1 cellular context compared by ENCODE assay signal in genomic region chr15:40911139-40911538, GRCh38.
TF ChIP-seq lines count a peak whose summit lies in the region.

No MANE protein-coding gene starts in this region.

TF ChIP-seq in GM23338, 12 proteins besides CTCF, POLR2A, EP300 and RAD21 (continued from another document):
- TF ChIP-seq, protein P1, sequence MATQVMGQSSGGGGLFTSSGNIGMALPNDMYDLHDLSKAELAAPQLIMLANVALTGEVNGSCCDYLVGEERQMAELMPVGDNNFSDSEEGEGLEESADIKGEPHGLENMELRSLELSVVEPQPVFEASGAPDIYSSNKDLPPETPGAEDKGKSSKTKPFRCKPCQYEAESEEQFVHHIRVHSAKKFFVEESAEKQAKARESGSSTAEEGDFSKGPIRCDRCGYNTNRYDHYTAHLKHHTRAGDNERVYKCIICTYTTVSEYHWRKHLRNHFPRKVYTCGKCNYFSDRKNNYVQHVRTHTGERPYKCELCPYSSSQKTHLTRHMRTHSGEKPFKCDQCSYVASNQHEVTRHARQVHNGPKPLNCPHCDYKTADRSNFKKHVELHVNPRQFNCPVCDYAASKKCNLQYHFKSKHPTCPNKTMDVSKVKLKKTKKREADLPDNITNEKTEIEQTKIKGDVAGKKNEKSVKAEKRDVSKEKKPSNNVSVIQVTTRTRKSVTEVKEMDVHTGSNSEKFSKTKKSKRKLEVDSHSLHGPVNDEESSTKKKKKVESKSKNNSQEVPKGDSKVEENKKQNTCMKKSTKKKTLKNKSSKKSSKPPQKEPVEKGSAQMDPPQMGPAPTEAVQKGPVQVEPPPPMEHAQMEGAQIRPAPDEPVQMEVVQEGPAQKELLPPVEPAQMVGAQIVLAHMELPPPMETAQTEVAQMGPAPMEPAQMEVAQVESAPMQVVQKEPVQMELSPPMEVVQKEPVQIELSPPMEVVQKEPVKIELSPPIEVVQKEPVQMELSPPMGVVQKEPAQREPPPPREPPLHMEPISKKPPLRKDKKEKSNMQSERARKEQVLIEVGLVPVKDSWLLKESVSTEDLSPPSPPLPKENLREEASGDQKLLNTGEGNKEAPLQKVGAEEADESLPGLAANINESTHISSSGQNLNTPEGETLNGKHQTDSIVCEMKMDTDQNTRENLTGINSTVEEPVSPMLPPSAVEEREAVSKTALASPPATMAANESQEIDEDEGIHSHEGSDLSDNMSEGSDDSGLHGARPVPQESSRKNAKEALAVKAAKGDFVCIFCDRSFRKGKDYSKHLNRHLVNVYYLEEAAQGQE (IDR thresholded peaks at IDR 0.05; ENCODE audit: unreplicated experiment), result no peak
- TF ChIP-seq STAT1 (IDR thresholded peaks at IDR 0.05; ENCODE audit: unreplicated experiment) (no peak), ZNF331 (CRISPR knock-in tag; IDR thresholded peaks at IDR 0.05; ENCODE audit: low read depth) (no peak), EZH2phosphoT487 (IDR thresholded peaks at IDR 0.05; ENCODE audit: unreplicated experiment) (no peak), ZNF462 (CRISPR knock-in tag; IDR thresholded peaks at IDR 0.05) (no peak), ZNF114 (CRISPR knock-in tag; IDR thresholded peaks at IDR 0.05) (no peak), NANOG (IDR thresholded peaks at IDR 0.05; ENCODE audit: borderline replicate concordance) (no peak), JUNB (IDR thresholded peaks at IDR 0.05; ENCODE audit: unreplicated experiment) (no peak), EZH2 (IDR thresholded peaks at IDR 0.05; ENCODE audit: low read depth, unreplicated experiment) (no peak), CREB1 (CRISPR knock-in tag; IDR thresholded peaks at IDR 0.05; ENCODE audit: low read depth) (no peak), POLR2AphosphoS5 (IDR thresholded peaks at IDR 0.05; ENCODE audit: low read depth) (no peak)
